9 cellular contexts compared by ENCODE assay signal in the genomic region with DNA sequence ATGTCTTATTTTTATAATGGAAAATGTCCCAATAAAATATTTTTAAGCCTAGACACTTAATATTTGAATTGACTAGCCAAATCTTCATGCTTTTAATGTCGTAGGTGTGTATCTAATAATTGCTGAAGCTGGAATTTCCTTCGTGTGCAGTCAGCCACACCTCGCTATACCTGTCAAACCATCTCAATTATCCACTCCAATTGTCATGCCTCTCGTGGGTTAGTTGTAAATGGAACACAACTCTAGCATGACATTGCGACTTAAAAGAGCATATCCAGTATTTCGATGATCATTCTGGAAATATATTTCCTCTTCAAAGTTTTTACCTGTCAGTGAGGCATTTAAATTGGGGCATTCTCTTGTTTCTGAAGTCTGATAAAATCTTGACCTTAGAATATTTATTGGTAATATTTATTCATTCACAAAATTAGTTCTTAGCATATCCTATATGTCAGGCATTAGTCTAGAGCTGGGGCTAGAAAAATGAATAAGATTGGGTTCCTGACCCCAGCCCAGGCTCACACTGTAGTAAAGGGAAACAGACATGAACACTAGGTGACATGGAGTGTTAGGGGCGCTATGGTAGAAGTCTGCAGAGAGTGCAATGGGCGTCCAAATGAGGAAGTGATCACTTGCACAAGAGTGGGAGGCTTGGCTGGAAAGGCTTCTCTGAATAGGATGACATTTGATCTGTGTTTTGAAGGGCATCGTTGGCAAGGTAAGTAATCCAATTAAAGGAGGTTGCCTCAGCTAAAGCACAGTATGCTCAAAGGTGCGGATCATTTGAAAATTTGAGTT. TPM values are rescaled to one million over a fixed set of nuclear protein-coding genes. Genes with fewer than 3 reads are reported as not detected.
DNase-seq lines count a peak whose midpoint lies in the region; ATAC-seq, FAIRE-seq and TF ChIP-seq lines count a peak whose summit lies in the region.
"Had no signal": no experiment of that assay in that cellular context is flagged by ENCODE, and none has a peak within 500 bp of the region (broad histone marks: within the 10 kb centered on the region; RNA-seq: fewer than 3 reads in every experiment).

No MANE protein-coding gene starts in this region.

- H4K20me1 ChIP-seq in K562 (replicated peaks; ENCODE audit: control insufficient read depth, insufficient read depth, low read length) = no peaks in the 10 kb centered on the region; the same call in 1 of the 2 replicates
- H4K20me1 ChIP-seq in PC-9 (ENCODE audit: insufficient read depth) = no peaks in the 10 kb centered on the region

- no peak overlapping the region for H3K27ac ChIP-seq in K562 (ENCODE audit: extremely low read depth, low read depth, low read length)
- no peak overlapping the region for H3K27ac ChIP-seq in pancreas
- H3K27ac ChIP-seq in stomach = no peak overlapping the region
- H3K27ac ChIP-seq in PC-9 = no peak overlapping the region

- no peaks in the 10 kb centered on the region for H3K9me3 ChIP-seq in K562 (replicated peaks; ENCODE audit: control insufficient read depth, insufficient read depth, low read depth, low read length)
- H3K9me3 ChIP-seq in pancreas = no peaks in the 10 kb centered on the region
- H3K9me3 ChIP-seq in stomach = no peaks in the 10 kb centered on the region
- no peaks in the 10 kb centered on the region for H3K9me3 ChIP-seq in PC-9 (ENCODE audit: insufficient read depth, low read depth)

- no peaks in the 10 kb centered on the region for H3K9me1 ChIP-seq in K562 (ENCODE audit: control insufficient read depth, insufficient read depth, low read length)

- no peaks in the 10 kb centered on the region for H3K79me2 ChIP-seq in K562 (ENCODE audit: control insufficient read depth, insufficient read depth, low read length)
- H3K79me2 ChIP-seq in PC-9 (ENCODE audit: low read depth) = no peaks in the 10 kb centered on the region

- intact Hi-C loops in K562 (cut with micrococcal nuclease) = loop anchor here (10.0 kb wide), 1 partner anchor 298 kb away; no protein-coding TSS in a partner anchor
- intact Hi-C loops in pancreas (cut with DNase I) = no loop called here
- intact Hi-C loops in stomach (cut with DNase I; ENCODE audit: low total_unique reads) = no loop called here
- intact Hi-C loops in PC-9 (cut with micrococcal nuclease; ENCODE audit: unreplicated experiment) = loop anchor here (10.0 kb wide), 2 partner anchors 198 to 548 kb away; partner anchors contain the start of gene ORC3

- WGBS in K562 (ENCODE audit: insufficient coverage, low coverage, missing lambda C conversion rate) = 45% methylated on average over 10 of the region's 10 CpGs
- 69 to 73% methylated on average over 10 of the region's 10 CpGs for WGBS in pancreas, 2 donors
- 74 to 84% (median 78%) methylated on average over 10 of the region's 10 CpGs for WGBS in stomach, 5 donors

- no peak for TF ChIP-seq EP300 in K562 (IDR thresholded peaks at IDR 0.05; ENCODE audit: low read length)
- TF ChIP-seq EP300 in stomach (IDR thresholded peaks at IDR 0.05) = no peak

- H3K4me1 ChIP-seq in K562 (replicated peaks in 1 of 2; ENCODE audit: control insufficient read depth in 2 of 2, insufficient read depth in 2 of 2, low read length in 2 of 2) (no peaks in the 10 kb centered on the region), pancreas (no peaks in the 10 kb centered on the region), stomach (no peaks in the 10 kb centered on the region), PC-9 (replicated peaks; ENCODE audit: insufficient read depth) (no peaks in the 10 kb centered on the region)

- TF ChIP-seq RAD21 in K562 (CRISPR knock-in tag; conservative IDR thresholded peaks at IDR 0.05 in 1 of 2, IDR thresholded peaks at IDR 0.05 in 1 of 2) = no peak

- CTCF ChIA-PET in K562 (lab: Yijun Ruan, JAX; ENCODE audit: low intra/inter-chr PET ratio) = no interaction called here
- CTCF ChIA-PET in PC-9 (lab: Charles Lee) = no interaction called here

- H3K36me3 ChIP-seq in K562 (ENCODE audit: control insufficient read depth, insufficient read depth, low read length) = no peaks in the 10 kb centered on the region
- H3K36me3 ChIP-seq in pancreas = no peaks in the 10 kb centered on the region
- H3K36me3 ChIP-seq in stomach = no peaks in the 10 kb centered on the region
- no peaks in the 10 kb centered on the region for H3K36me3 ChIP-seq in PC-9 (ENCODE audit: low read depth)

- no peak for TF ChIP-seq CTCF in K562 (IDR thresholded peaks at IDR 0.05 in 2 of 3, conservative IDR thresholded peaks at IDR 0.05 in 1 of 3; ENCODE audit: insufficient read depth in 2 of 3, low read depth in 1 of 3, low read length in 3 of 3)
- no peak for TF ChIP-seq CTCF in pancreas (IDR thresholded peaks at IDR 0.05)
- TF ChIP-seq CTCF in stomach (IDR thresholded peaks at IDR 0.05) = no peak
- TF ChIP-seq CTCF in PC-9 (conservative IDR thresholded peaks at IDR 0.05) = no peak

- BruUV-seq in K562 (replicated peaks; lab: Mats Ljungman, UMichigan) (no TSS peak), PC-9 (replicated peaks; lab: Mats Ljungman, UMichigan) (no TSS peak)

- peak; percentile 81 for DNase-seq in NCI-H2029 (lab: John Stamatoyannopoulos, UW)
- DNase-seq in K562 (ENCODE audit: extremely low read depth in 1 of 4, low spot score in 3 of 4) = peak in 1 of 4 experiments; percentile 11
- DNase-seq in pancreas = no peak
- DNase-seq in stomach = no peak
- DNase-seq in PC-9 = no peak
- DNase-seq in COR-L47 (lab: John Stamatoyannopoulos, UW) = no peak

- H3K9me2 ChIP-seq in PC-9 (ENCODE audit: insufficient read depth) = no peaks in the 10 kb centered on the region

- ATAC-seq in GM18505 (IDR thresholded peaks at IDR 0.05; ENCODE audit: unreplicated experiment) = peak; percentile 90
- ATAC-seq in HG02759 (IDR thresholded peaks at IDR 0.05; ENCODE audit: unreplicated experiment) = peak; percentile 71
- peak; percentile 71 for ATAC-seq in K562
- no peak for ATAC-seq in pancreas
- ATAC-seq: Panc1 had no signal

- no peaks in the 10 kb centered on the region for H3F3A ChIP-seq in PC-9 (ENCODE audit: insufficient read depth, low read depth)

- TF ChIP-seq POLR2A in GM18505 (IDR thresholded peaks at IDR 0.05; ENCODE audit: borderline replicate concordance, extremely low read depth, insufficient read depth, insufficient read length) (no peak), K562 (conservative IDR thresholded peaks at IDR 0.05) (no peak), stomach (IDR thresholded peaks at IDR 0.05) (no peak)

- in situ Hi-C loops in K562 (cut with MboI) = loop anchor here (10.0 kb wide), 1 partner anchor 332 kb away; no protein-coding TSS in a partner anchor

- no peak overlapping the region for H3K4me2 ChIP-seq in K562 (ENCODE audit: insufficient read depth, low read length)
- H3K4me2 ChIP-seq in PC-9 = no peak overlapping the region

- no peak overlapping the region for H3K4me3 ChIP-seq in K562
- no peak overlapping the region for H3K4me3 ChIP-seq in pancreas
- no peak overlapping the region for H3K4me3 ChIP-seq in stomach
- H3K4me3 ChIP-seq in PC-9 = no peak overlapping the region

- no peak overlapping the region for H2AFZ ChIP-seq in K562 (ENCODE audit: low read depth, low read length)
- no peak overlapping the region for H2AFZ ChIP-seq in PC-9

- H3K27me3 ChIP-seq in K562 (ENCODE audit: control insufficient read depth in 2 of 2, insufficient read depth in 2 of 2, low read length in 2 of 2) (no peaks in the 10 kb centered on the region), pancreas (no peaks in the 10 kb centered on the region), stomach (no peaks in the 10 kb centered on the region), PC-9 (ENCODE audit: insufficient read depth, low read depth) (no peaks in the 10 kb centered on the region)

- POLR2A ChIA-PET in K562 (lab: Yijun Ruan, JAX) = interaction anchor here (0.5 to 0.7 kb wide), 2 partner anchors 27 to 585 kb away, joined by 3 to 4 read pairs; no protein-coding TSS in a partner anchor
- POLR2A ChIA-PET in PC-9 (lab: Charles Lee; ENCODE audit: unreplicated experiment) = no interaction called here

- FAIRE-seq in K562 (lab: Jason Lieb, UNC) (no peak), pancreas (lab: Jason Lieb, UNC) (no peak)

- no peak overlapping the region for H3K9ac ChIP-seq in K562 (ENCODE audit: insufficient read depth in 1 of 2, low read depth in 2 of 2, low read length in 2 of 2)

RNA-seq across cellular contexts. Expression of gene CFAP206, which starts 11.0 kb away (rescaled TPM):
- total RNA-seq in K562 (2011; cell fraction: chromatin; rRNA removed; ENCODE audit: low replicate concordance) = 0.23 and 0.46 TPM in 2 replicates
- 0.17 TPM in 1 of 2 replicates, not detected in the other for total RNA-seq in K562 (2011; cell fraction: nucleolus; rRNA removed)
- total RNA-seq in K562 (2011; cell fraction: nucleoplasm; rRNA removed) = not detected in 2 replicates
- total RNA-seq in K562 (2014; rRNA removed) (0.41 TPM in 1 of 2 replicates, not detected in the other), K562 (2014; rRNA removed; fragmentation: Illumina TruSeq; extraction: Trizol) (0.07 TPM in 1 of 2 replicates, not detected in the other), K562 (2015; rRNA removed; fragmentation: Illumina TruSeq; extraction: Trizol) (0.18 and 0.19 TPM in 2 replicates), K562 (2021) (not detected in 2 replicates), pancreas (under 1 TPM in 3 of 6 donors, not detected in 3; 0.06 to 0.56 (median 0.14) TPM), stomach (under 1 TPM in 1 of 5 donors, not detected in 4; 0.18 TPM), PC-9 (2021) (2.9 and 3.2 TPM in 2 replicates)
- polyA plus RNA-seq in K562 (2011; rRNA removed) (0.09 and 0.31 TPM in 2 replicates), K562 (2014; fragmentation: Illumina TruSeq; extraction: Trizol) (0.06 and 0.17 TPM in 2 replicates), K562 (2014; fragmentation: Nextera tagmentation; extraction: Ambion mirVana) (under 1 TPM; 0.13 to 0.18 TPM), K562 (2014; rRNA removed) (0.09 and 0.33 TPM in 2 replicates), pancreas (under 1 TPM; 0.08 to 0.31 TPM), stomach (under 1 TPM in 1 of 3 donors, not detected in 2; 0.08 TPM)
- polyA plus RNA-seq in K562 (2011; cell fraction: cytosol; rRNA removed) = 0.03 and 0.06 TPM in 2 replicates
- 0.13 TPM in 1 of 2 replicates, not detected in the other for polyA plus RNA-seq in K562 (2011; cell fraction: nucleus; rRNA removed)
- polyA plus RNA-seq in K562 (2012) = 0.09 TPM in 1 of 2 replicates, not detected in the other
- polyA minus RNA-seq in K562 (2011; rRNA and poly(A)+ RNA removed) = 0.42 TPM in 1 of 2 replicates, not detected in the other
- not detected in 2 replicates for polyA minus RNA-seq in K562 (2011; cell fraction: cytosol; rRNA and poly(A)+ RNA removed)
- 0.13 TPM in 1 of 2 replicates, not detected in the other for polyA minus RNA-seq in K562 (2011; cell fraction: nucleus; rRNA and poly(A)+ RNA removed)

RNA-seq across cellular contexts. Expression of gene C6orf163, which starts 52.2 kb away (rescaled TPM):
- total RNA-seq in K562 (2011; cell fraction: chromatin; rRNA removed; ENCODE audit: low replicate concordance) = 8.6 and 34.7 TPM in 2 replicates
- 5.0 and 7.0 TPM in 2 replicates for total RNA-seq in K562 (2011; cell fraction: nucleolus; rRNA removed)
- 15.1 and 32.7 TPM in 2 replicates for total RNA-seq in K562 (2011; cell fraction: nucleoplasm; rRNA removed)
- 2.9 and 3.0 TPM in 2 replicates for total RNA-seq in K562 (2014; rRNA removed)
- total RNA-seq in K562 (2014; rRNA removed; fragmentation: Illumina TruSeq; extraction: Trizol) = 4.7 and 4.8 TPM in 2 replicates
- total RNA-seq in K562 (2015; rRNA removed; fragmentation: Illumina TruSeq; extraction: Trizol) = 4.0 and 4.8 TPM in 2 replicates
- 1.4 and 1.8 TPM in 2 replicates for total RNA-seq in K562 (2021)
- polyA plus RNA-seq in K562 (2011; rRNA removed) = 1.4 and 1.5 TPM in 2 replicates
- polyA plus RNA-seq in K562 (2011; cell fraction: cytosol; rRNA removed) = 0.22 and 0.24 TPM in 2 replicates
- polyA plus RNA-seq in K562 (2011; cell fraction: nucleus; rRNA removed) = 4.1 and 4.8 TPM in 2 replicates
- polyA plus RNA-seq in K562 (2012) = 1.2 and 2.1 TPM in 2 replicates
- 1.4 and 1.5 TPM in 2 replicates for polyA plus RNA-seq in K562 (2014; fragmentation: Illumina TruSeq; extraction: Trizol)
- under 1 TPM; 0.67 to 0.92 TPM for polyA plus RNA-seq in K562 (2014; fragmentation: Nextera tagmentation; extraction: Ambion mirVana)
- polyA plus RNA-seq in K562 (2014; rRNA removed) = 1.7 and 2.1 TPM in 2 replicates
- polyA minus RNA-seq in K562 (2011; rRNA and poly(A)+ RNA removed) = 5.0 and 7.7 TPM in 2 replicates
- polyA minus RNA-seq in K562 (2011; cell fraction: cytosol; rRNA and poly(A)+ RNA removed) = 0.67 TPM in 1 of 2 replicates, not detected in the other
- 4.7 and 8.1 TPM in 2 replicates for polyA minus RNA-seq in K562 (2011; cell fraction: nucleus; rRNA and poly(A)+ RNA removed)
- total RNA-seq in pancreas = 1 to 10 TPM in 4 of 6 donors, under 1 TPM in 2; 0.46 to 2.0 (median 1.4) TPM
- polyA plus RNA-seq in pancreas = 1 to 10 TPM; 3.3 to 6.2 TPM
- total RNA-seq in stomach = 10 to 100 TPM in 1 of 5 donors, 1 to 10 TPM in 3, under 1 TPM in 1; 0.87 to 10.3 (median 3.9) TPM
- polyA plus RNA-seq in stomach = 1 to 10 TPM in 2 of 3 donors, under 1 TPM in 1; 0.58 to 1.6 (median 1.1) TPM
- 1.5 and 2.0 TPM in 2 replicates for total RNA-seq in PC-9 (2021)

Comparison
In these comparisons a context has a peak if more than half of its experiments do, and no peak if none do; other contexts are left out.
1. ATAC-seq: peak in GM18505 (single experiment), HG02759 (single experiment) and K562 (single experiment); none in pancreas (0 of 4).
2. intact Hi-C loops: an anchor here in K562 (10.0 kb wide) and PC-9 (10.0 kb wide); none called in pancreas and stomach.